In the genomic region with DNA sequence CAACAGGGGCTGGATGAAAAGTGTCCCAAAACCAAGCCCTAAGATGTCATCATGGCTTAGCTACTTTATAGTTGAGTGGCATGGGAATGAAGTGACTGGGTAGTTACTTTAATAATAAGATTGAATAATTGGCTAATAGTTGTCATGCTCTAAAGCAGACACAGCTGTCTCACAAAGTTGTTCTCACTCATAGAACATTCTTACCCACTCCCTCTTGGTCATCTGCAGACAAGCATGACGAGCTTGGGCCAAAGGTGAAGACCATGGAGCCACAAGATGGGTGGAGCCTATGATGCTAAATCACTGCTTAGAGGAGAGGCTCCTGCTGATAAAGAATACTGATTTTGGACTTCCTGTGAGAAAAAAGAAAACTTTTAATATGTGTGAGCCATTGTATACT, we compare ENCODE assay signal across 24 cellular contexts.
DNase-seq lines count a peak whose midpoint lies in the region; ATAC-seq, FAIRE-seq and TF ChIP-seq lines count a peak whose summit lies in the region.
"Had no signal": no experiment of that assay in that cellular context is flagged by ENCODE, and none has a peak within 500 bp of the region (broad histone marks: within the 10 kb centered on the region; RNA-seq: fewer than 3 reads in every experiment).

No MANE protein-coding gene starts in this region.

- FAIRE-seq in urothelium cell line (lab: Jason Lieb, UNC) = no peak
- FAIRE-seq: H1 had no signal

- H3K9ac ChIP-seq in GM23248 = no peak overlapping the region
- H3K9ac ChIP-seq: BLaER1 treated with 17β-estradiol and CSF1 and Interleukin-3, amounts not matched to agents 10 nM and 100 nM had no signal

- peak overlapping the region; percentile 88 for H3K27ac ChIP-seq in GM23248
- H3K27ac ChIP-seq in hepatocyte = peak overlapping the region; percentile 62
- H3K27ac ChIP-seq in aorta (ENCODE audit: low read depth in 1 of 2, low read length in 2 of 2) = no peak overlapping the region
- H3K27ac ChIP-seq: BLaER1 treated with 17β-estradiol and CSF1 and Interleukin-3, amounts not matched to agents 10 nM and 100 nM; heart right ventricle; Peyer's patch; tibial artery had no signal

- H3K4me1 ChIP-seq in GM23248 (ENCODE audit: insufficient read depth) (peaks cover 43% of the 10 kb centered on the region), hepatocyte (ENCODE audit: insufficient read depth) (peaks cover 4% of the 10 kb centered on the region), aorta (ENCODE audit: control insufficient read depth in 1 of 2, insufficient read depth in 2 of 2, low read length in 2 of 2) (no peaks in the 10 kb centered on the region)
- H3K4me1 ChIP-seq: BLaER1 treated with 17β-estradiol and CSF1 and Interleukin-3, amounts not matched to agents 10 nM and 100 nM; heart right ventricle; Peyer's patch; tibial artery had no signal

- peak; percentile 29 for DNase-seq in GM23248
- DNase-seq in cardiac fibroblast (ENCODE audit: low read depth in 2 of 2) = peak; percentile 56 to 78
- no peak for DNase-seq in hepatocyte (ENCODE audit: low spot score)
- DNase-seq in renal cortical epithelial cell (ENCODE audit: low read depth) = peak; percentile 79
- no peak for DNase-seq in NCI-H2171 treated with DMSO at 0.1 percent for 48 hours (lab: John Stamatoyannopoulos, UW)
- no peak for DNase-seq in urothelium cell line (ENCODE audit: low spot score)
- no peak for DNase-seq in aorta
- DNase-seq: activated CD4-positive, alpha-beta T cell treated with anti-CD3 and anti-CD28 coated beads, Interleukin-2, amount 10 ng/mL, durations not matched to agents 24 days and 14 days; activated naive CD4-positive, alpha-beta T cell treated with anti-CD3 and anti-CD28 coated beads, Interleukin-2, amount 10 ng/mL, durations not matched to agents 7 days and 5 days; Calu3; cerebellar nuclear complex; effector CD4-positive, alpha-beta T cell; heart right ventricle; NCI-H1417; NCI-H446 treated with DMSO at 0.1 percent for 48 hours; occipital lobe; Peyer's patch; retina; stimulated activated CD4-positive, alpha-beta T cell treated with anti-CD3 and anti-CD28 coated beads, Interleukin-12 subunit alpha, Interleukin-12 subunit beta, amount 100 ng/mL, for 4 hours; T-helper 2 cell; tibial artery had no signal

- TF ChIP-seq CTCF in cardiac fibroblast (IDR thresholded peaks at IDR 0.05; ENCODE audit: low read depth, low read length) = no peak
- TF ChIP-seq CTCF in hepatocyte (IDR thresholded peaks at IDR 0.05; ENCODE audit: poor library complexity) = no peak

- H3K27me3 ChIP-seq in GM23248 (replicated peaks; ENCODE audit: insufficient read depth) (no peaks in the 10 kb centered on the region), hepatocyte (no peaks in the 10 kb centered on the region), aorta (ENCODE audit: control insufficient read depth in 1 of 2, insufficient read depth in 2 of 2, low read length in 1 of 2) (no peaks in the 10 kb centered on the region)
- H3K27me3 ChIP-seq: BLaER1 treated with 17β-estradiol and CSF1 and Interleukin-3, amounts not matched to agents 10 nM and 100 nM; heart right ventricle; Peyer's patch; tibial artery had no signal

- H2AFZ ChIP-seq in GM23248 (no peak overlapping the region; the same call in 1 of the 2 replicates), hepatocyte (no peak overlapping the region)

- no peak overlapping the region for H3K4me3 ChIP-seq in GM23248
- no peak overlapping the region for H3K4me3 ChIP-seq in cardiac fibroblast (replicated peaks in 1 of 2; ENCODE audit: low read depth in 2 of 2, low read length in 2 of 2)
- no peak overlapping the region for H3K4me3 ChIP-seq in hepatocyte
- H3K4me3 ChIP-seq in aorta (ENCODE audit: low read length in 2 of 2) = no peak overlapping the region
- H3K4me3 ChIP-seq: BLaER1 treated with 17β-estradiol and CSF1 and Interleukin-3, amounts not matched to agents 10 nM and 100 nM; heart right ventricle; Peyer's patch; tibial artery had no signal

- no peaks in the 10 kb centered on the region for H4K20me1 ChIP-seq in GM23248 (ENCODE audit: insufficient read depth)
- no peaks in the 10 kb centered on the region for H4K20me1 ChIP-seq in hepatocyte (ENCODE audit: insufficient read depth, poor library complexity, severe bottlenecking)
- H4K20me1 ChIP-seq: BLaER1 treated with 17β-estradiol and CSF1 and Interleukin-3, amounts not matched to agents 10 nM and 100 nM had no signal

- ATAC-seq in esophagus mucosa = no peak
- ATAC-seq in aorta (ENCODE audit: low FRiP score) = no peak
- ATAC-seq: heart right ventricle had no signal

- peaks cover 34% of the 10 kb centered on the region for H3F3A ChIP-seq in GM23248 (ENCODE audit: insufficient read depth)

- H3K36me3 ChIP-seq in GM23248 (ENCODE audit: low read depth) = no peaks in the 10 kb centered on the region
- no peaks in the 10 kb centered on the region for H3K36me3 ChIP-seq in hepatocyte (replicated peaks; ENCODE audit: insufficient read depth, low read depth)
- H3K36me3 ChIP-seq in aorta (ENCODE audit: control insufficient read depth in 1 of 2, insufficient read depth in 2 of 2, low read length in 1 of 2) = no peaks in the 10 kb centered on the region
- H3K36me3 ChIP-seq: BLaER1 treated with 17β-estradiol and CSF1 and Interleukin-3, amounts not matched to agents 10 nM and 100 nM; heart right ventricle; Peyer's patch; tibial artery had no signal

- no peaks in the 10 kb centered on the region for H3K9me2 ChIP-seq in GM23248 (ENCODE audit: insufficient read depth)
- H3K9me2 ChIP-seq in hepatocyte (replicated peaks; ENCODE audit: insufficient read depth) = no peaks in the 10 kb centered on the region

- in situ Hi-C loops in GM23248 (cut with MboI) = no loop called here

- H3K9me3 ChIP-seq in GM23248 (ENCODE audit: low read depth) = no peaks in the 10 kb centered on the region
- no peaks in the 10 kb centered on the region for H3K9me3 ChIP-seq in hepatocyte (ENCODE audit: low read depth)
- no peaks in the 10 kb centered on the region for H3K9me3 ChIP-seq in aorta (ENCODE audit: control insufficient read depth, low read length)
- H3K9me3 ChIP-seq: heart right ventricle, tibial artery had no signal

- 75 to 81% methylated on average over 1 of the region's 1 CpG for WGBS in GM23248 (ENCODE audit: low coverage in 1 of 2, low lambda C conversion rate in 2 of 2, missing lambda C conversion rate in 2 of 2), 2 experiments
- 86% methylated on average over 1 of the region's 1 CpG for WGBS in hepatocyte (ENCODE audit: low lambda C conversion rate, missing lambda C conversion rate)
- WGBS in aorta, 2 donors = 91 to 92% methylated on average over 1 of the region's 1 CpG

- no peaks in the 10 kb centered on the region for H3K79me2 ChIP-seq in GM23248 (ENCODE audit: insufficient read depth)
- no peaks in the 10 kb centered on the region for H3K79me2 ChIP-seq in hepatocyte

- H3K4me2 ChIP-seq in GM23248 (ENCODE audit: unreplicated experiment) (no peak overlapping the region), hepatocyte (no peak overlapping the region)
- H3K4me2 ChIP-seq: BLaER1 treated with 17β-estradiol and CSF1 and Interleukin-3, amounts not matched to agents 10 nM and 100 nM had no signal

- intact Hi-C loops in aorta (cut with DNase I) = no loop called here

Comparison
In these comparisons a context has a peak if more than half of its experiments do, and no peak if none do; other contexts are left out.
1. DNase-seq: peak in GM23248 (single experiment), cardiac fibroblast (2 of 2) and renal cortical epithelial cell (single experiment); none in hepatocyte (single experiment), NCI-H2171 treated with DMSO at 0.1 percent for 48 hours (single experiment), urothelium cell line (single experiment) and aorta (0 of 2).
2. H3K27ac ChIP-seq: peak in GM23248 (single experiment) and hepatocyte (single experiment); none in aorta (0 of 2).